Comparison of ENCODE assay signal across 10 cellular contexts in the genomic region with DNA sequence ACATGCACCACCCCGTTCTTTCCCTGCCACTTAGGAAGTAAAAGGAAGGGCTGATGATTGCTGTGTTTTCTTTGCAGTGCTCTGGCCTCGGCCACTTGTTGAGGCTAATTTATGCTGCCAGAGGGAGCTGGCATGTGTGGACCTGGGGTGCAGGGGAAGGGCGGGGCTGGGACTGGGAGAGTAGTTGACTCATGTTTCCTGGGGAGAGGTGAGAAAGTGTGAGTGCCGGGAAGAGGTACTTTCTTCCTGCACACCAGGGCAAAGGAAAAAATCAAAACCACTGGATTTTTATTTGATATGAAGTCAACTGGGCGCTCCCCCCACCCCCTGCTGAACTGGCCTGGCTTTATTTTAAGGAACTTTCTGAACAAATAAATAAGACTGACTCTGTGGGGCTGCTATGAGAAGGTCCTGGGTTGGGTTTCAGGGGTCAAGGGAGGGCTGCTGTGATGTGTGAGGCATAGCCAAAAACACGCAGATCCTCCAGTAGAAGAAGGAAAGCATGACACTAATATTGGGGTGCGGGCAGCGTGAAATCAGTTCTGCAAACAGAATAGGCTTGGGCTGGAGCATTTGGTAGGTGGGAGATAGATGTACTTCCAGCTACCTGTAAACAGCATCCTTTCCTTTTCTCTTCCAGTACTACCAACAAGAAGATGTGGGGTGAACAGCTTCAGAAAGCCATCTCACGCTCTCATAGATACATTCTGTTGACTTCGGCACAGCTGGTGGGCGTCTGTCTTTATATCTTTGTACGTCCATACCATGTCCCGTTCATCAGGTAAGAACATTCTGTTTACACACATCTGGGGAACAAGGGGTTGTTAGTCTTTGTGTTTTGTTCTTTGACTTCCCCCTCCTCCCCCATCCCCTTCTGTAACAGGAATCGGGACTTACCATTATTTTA.
A peak's percentile ranks its signal among the peaks of the same experiment; 100 is the strongest.
DNase-seq lines count a peak whose midpoint lies in the region; ATAC-seq, FAIRE-seq and TF ChIP-seq lines count a peak whose summit lies in the region.
"Had no signal": no experiment of that assay in that cellular context is flagged by ENCODE, and none has a peak within 500 bp of the region (broad histone marks: within the 10 kb centered on the region; RNA-seq: fewer than 3 reads in every experiment).

No MANE protein-coding gene starts in this region.

- H3K27me3 ChIP-seq in bronchial epithelial cell (ENCODE audit: control insufficient read depth, insufficient read depth, low read length): no peaks in the 10 kb centered on the region

- H3K36me3 ChIP-seq in bronchial epithelial cell (ENCODE audit: control insufficient read depth, insufficient read depth, low read length): peaks cover 1% of the 10 kb centered on the region

- H3K9me3 Mint-ChIP-seq in CD14-positive monocyte: no peaks in the 10 kb centered on the region

- no peak overlapping the region for H3K4me3 ChIP-seq in bronchial epithelial cell (ENCODE audit: low read depth, low read length)

- intact Hi-C loops in CD14-positive monocyte (cut with micrococcal nuclease): no loop called here

- DNase-seq in CD14-positive monocyte (ENCODE audit: low spot score) (no peak), NCI-H1105 treated with DMSO at 0.1 percent for 48 hours (lab: John Stamatoyannopoulos, UW) (peak; percentile 81), bronchial epithelial cell (ENCODE audit: low read depth) (peak; percentile 93), mucosa of gallbladder (ENCODE audit: low spot score) (peak; percentile 68), SKM-1 (lab: John Stamatoyannopoulos, UW; ENCODE audit: unreplicated experiment) (no peak), NCI-H748 (lab: John Stamatoyannopoulos, UW; ENCODE audit: unreplicated experiment) (no peak)
- DNase-seq: NCI-H446 treated with DMSO at 0.1 percent for 48 hours had no signal

- peaks cover 0 to 11% of the 10 kb centered on the region in 2 donors for H3K36me3 Mint-ChIP-seq in CD14-positive monocyte

- no peak overlapping the region for H3K4me3 Mint-ChIP-seq in CD14-positive monocyte

- H3K27ac Mint-ChIP-seq in CD14-positive monocyte: peak overlapping the region in 5 of 7 donors; percentile 16 to 74 (median 52)

- TF ChIP-seq CTCF in CD14-positive monocyte (IDR thresholded peaks at IDR 0.05): no peak
- no peak for TF ChIP-seq CTCF in bronchial epithelial cell (IDR thresholded peaks at IDR 0.05; ENCODE audit: insufficient read depth, low read length, severe bottlenecking)

- peaks cover 0 to 3% (median 0%) of the 10 kb centered on the region in 3 donors for H3K27me3 Mint-ChIP-seq in CD14-positive monocyte (ENCODE audit: low read depth in 3 of 3)

- no peak for ATAC-seq in GM19467 (IDR thresholded peaks at IDR 0.05; ENCODE audit: unreplicated experiment)
- no peak for ATAC-seq in GM18907 (IDR thresholded peaks at IDR 0.05; ENCODE audit: unreplicated experiment)

- peaks cover 20% of the 10 kb centered on the region for H3K4me1 Mint-ChIP-seq in CD14-positive monocyte

- peak; percentile 80 for FAIRE-seq in bronchial epithelial cell (lab: Jason Lieb, UNC)
- FAIRE-seq: GM12891 had no signal

Comparison
In these comparisons a context has a peak if more than half of its experiments do, and no peak if none do; other contexts are left out.
1. DNase-seq: peak in NCI-H1105 treated with DMSO at 0.1 percent for 48 hours (single experiment), bronchial epithelial cell (single experiment) and mucosa of gallbladder (single experiment); none in CD14-positive monocyte (single experiment), SKM-1 (single experiment) and NCI-H748 (single experiment).